ENCODE assay signal across 18 cellular contexts in the genomic region with DNA sequence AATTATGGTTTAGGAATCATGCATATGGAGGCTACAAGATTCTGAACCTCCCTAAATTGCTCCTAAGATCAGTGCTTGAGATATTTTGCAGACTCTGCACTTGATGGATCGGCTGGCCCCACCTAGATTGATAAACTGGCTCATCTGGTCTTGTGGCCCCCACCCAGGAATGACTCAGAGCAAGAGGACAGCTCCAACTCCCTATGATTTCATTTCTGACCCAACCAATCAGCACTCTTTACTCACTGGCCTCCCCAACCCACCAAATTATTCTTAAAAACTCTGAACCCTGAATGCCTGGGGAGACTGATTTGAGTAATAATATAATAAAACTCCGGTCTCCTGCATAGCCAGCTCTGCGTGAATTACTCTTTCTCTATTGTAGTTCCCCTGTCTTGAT.
DNase-seq lines count a peak whose midpoint lies in the region; ATAC-seq and TF ChIP-seq lines count a peak whose summit lies in the region.
"Had no signal": no experiment of that assay in that cellular context is flagged by ENCODE, and none has a peak within 500 bp of the region (broad histone marks: within the 10 kb centered on the region; RNA-seq: fewer than 3 reads in every experiment).

No MANE protein-coding gene starts in this region.

- in situ Hi-C loops in mammary epithelial cell (cut with MboI; ENCODE audit: low sequenced_read_pairs in 2 of 2), result no loop called here

- H3K27ac ChIP-seq in mammary epithelial cell (ENCODE audit: insufficient read depth, low read depth, low read length) (no peak overlapping the region), breast epithelium (no peak overlapping the region), epithelial cell of prostate (no peak overlapping the region), smooth muscle cell (ENCODE audit: low read depth) (peak overlapping the region; percentile 19)
- H3K27ac ChIP-seq: 22Rv1, BLaER1 had no signal

- H2AFZ ChIP-seq in mammary epithelial cell (ENCODE audit: low read depth, low read length) (no peak overlapping the region), smooth muscle cell (ENCODE audit: low read depth) (no peak overlapping the region)

- H3K27ac Mint-ChIP-seq in activated CD8-positive, alpha-beta T cell treated with anti-CD3 and anti-CD28 coated beads for 36 hours, result no peak overlapping the region
- H3K27ac Mint-ChIP-seq: CD4-positive, alpha-beta memory T cell; HFFc6; IgD-negative memory B cell had no signal

- POLR2A ChIA-PET in activated CD8-positive, alpha-beta T cell treated with anti-CD3 and anti-CD28 coated beads for 36 hours (lab: Charles Lee), result no interaction called here

- no peaks in the 10 kb centered on the region for H3K9me3 Mint-ChIP-seq in activated CD8-positive, alpha-beta T cell treated with anti-CD3 and anti-CD28 coated beads for 36 hours
- H3K9me3 Mint-ChIP-seq: HFFc6 had no signal

- BruUV-seq in mammary epithelial cell (replicated peaks; lab: Mats Ljungman, UMichigan), result no TSS peak

- DNase-seq in mammary epithelial cell (peak; percentile 4), breast epithelium (ENCODE audit: low spot score in 2 of 2) (no peak), epithelial cell of prostate (ENCODE audit: low read depth, low spot score) (peak; percentile 2), smooth muscle cell (lab: John Stamatoyannopoulos, UW; ENCODE audit: unreplicated experiment) (no peak), left lobe of liver (ENCODE audit: low spot score) (no peak), DMS153 treated with DMSO at 0.1 percent for 48 hours (lab: John Stamatoyannopoulos, UW; ENCODE audit: unreplicated experiment) (no peak)
- no peak for DNase-seq in activated CD8-positive, alpha-beta T cell treated with anti-CD3 and anti-CD28 coated beads for 36 hours
- DNase-seq: CD4-positive, alpha-beta memory T cell; DND-41; GOT3; H7; HFFc6 had no signal

- H3K79me2 ChIP-seq in mammary epithelial cell (ENCODE audit: insufficient read depth, low read length) (no peaks in the 10 kb centered on the region), smooth muscle cell (ENCODE audit: low read depth) (no peaks in the 10 kb centered on the region)

- no peak overlapping the region for H3K9ac ChIP-seq in mammary epithelial cell (ENCODE audit: insufficient read depth, low read length)
- no peak overlapping the region for H3K9ac ChIP-seq in smooth muscle cell (ENCODE audit: low read depth)
- H3K9ac ChIP-seq: BLaER1 had no signal

- CTCF ChIA-PET in mammary epithelial cell (lab: Charles Lee; ENCODE audit: low non-redundant PET), result no interaction called here
- CTCF ChIA-PET in activated CD8-positive, alpha-beta T cell treated with anti-CD3 and anti-CD28 coated beads for 36 hours (lab: Charles Lee), result no interaction called here

- no peak for ATAC-seq in left lobe of liver
- no peak for ATAC-seq in activated CD8-positive, alpha-beta T cell treated with anti-CD3 and anti-CD28 coated beads for 36 hours
- ATAC-seq: HCT116, HepG2 had no signal

- H3K36me3 ChIP-seq in mammary epithelial cell (ENCODE audit: insufficient read depth, low read length) (no peaks in the 10 kb centered on the region), breast epithelium (no peaks in the 10 kb centered on the region), smooth muscle cell (ENCODE audit: low read depth) (no peaks in the 10 kb centered on the region)
- H3K36me3 ChIP-seq: BLaER1 had no signal

- H3K4me3 ChIP-seq in mammary epithelial cell (replicated peaks in 1 of 3; ENCODE audit: insufficient read depth in 1 of 3, low read depth in 2 of 3, low read length in 3 of 3) (no peak overlapping the region), breast epithelium (no peak overlapping the region), smooth muscle cell (no peak overlapping the region)
- H3K4me3 ChIP-seq: BLaER1 had no signal

- H3K4me1 Mint-ChIP-seq in activated CD8-positive, alpha-beta T cell treated with anti-CD3 and anti-CD28 coated beads for 36 hours (ENCODE audit: low read depth), result no peaks in the 10 kb centered on the region
- H3K4me1 Mint-ChIP-seq: CD14-positive monocyte, IgD-negative memory B cell had no signal

- no peak for TF ChIP-seq CTCF in mammary epithelial cell (conservative IDR thresholded peaks at IDR 0.05 in 1 of 2, IDR thresholded peaks at IDR 0.05 in 1 of 2; ENCODE audit: extremely low read depth in 1 of 2, insufficient read depth in 1 of 2, low read depth in 1 of 2, low read length in 2 of 2)
- TF ChIP-seq CTCF in breast epithelium (IDR thresholded peaks at IDR 0.05), result no peak
- no peak for TF ChIP-seq CTCF in smooth muscle cell (IDR thresholded peaks at IDR 0.05; ENCODE audit: borderline replicate concordance, insufficient read depth, poor library complexity, severe bottlenecking)
- TF ChIP-seq CTCF in activated CD8-positive, alpha-beta T cell treated with anti-CD3 and anti-CD28 coated beads for 36 hours (IDR thresholded peaks at IDR 0.05), result no peak

- H3K27me3 Mint-ChIP-seq in activated CD8-positive, alpha-beta T cell treated with anti-CD3 and anti-CD28 coated beads for 36 hours, result no peaks in the 10 kb centered on the region
- H3K27me3 Mint-ChIP-seq: CD4-positive, alpha-beta memory T cell had no signal

- H3K4me2 ChIP-seq in mammary epithelial cell (ENCODE audit: insufficient read depth, low read depth, low read length) (no peak overlapping the region), smooth muscle cell (no peak overlapping the region)
- H3K4me2 ChIP-seq: BLaER1 had no signal

- H3K4me3 Mint-ChIP-seq in activated CD8-positive, alpha-beta T cell treated with anti-CD3 and anti-CD28 coated beads for 36 hours, result no peak overlapping the region
- H3K4me3 Mint-ChIP-seq: CD14-positive monocyte; CD4-positive, alpha-beta memory T cell; HFFc6; IgD-negative memory B cell had no signal

- no peaks in the 10 kb centered on the region for H3K4me1 ChIP-seq in mammary epithelial cell (ENCODE audit: insufficient read depth, low read length)
- H3K4me1 ChIP-seq in breast epithelium, result no peaks in the 10 kb centered on the region
- H3K4me1 ChIP-seq in smooth muscle cell (ENCODE audit: low read depth), result no peaks in the 10 kb centered on the region
- H3K4me1 ChIP-seq: BLaER1 had no signal

- dilution Hi-C loops in mammary epithelial cell (cut with HindIII; ENCODE audit: low sequenced_read_pairs), result no loop called here

- WGBS in mammary epithelial cell (ENCODE audit: low coverage, missing lambda C conversion rate), result 72% methylated on average over 3 of the region's 3 CpGs
- 83% methylated on average over 3 of the region's 3 CpGs for WGBS in smooth muscle cell (ENCODE audit: low lambda C conversion rate)

- H3K9me3 ChIP-seq in mammary epithelial cell (replicated peaks; ENCODE audit: insufficient read depth, low read length), result no peaks in the 10 kb centered on the region
- no peaks in the 10 kb centered on the region for H3K9me3 ChIP-seq in breast epithelium
- no peaks in the 10 kb centered on the region for H3K9me3 ChIP-seq in smooth muscle cell (replicated peaks; ENCODE audit: low read depth)
- H3K9me3 ChIP-seq: BLaER1 had no signal

- H3K36me3 Mint-ChIP-seq in activated CD8-positive, alpha-beta T cell treated with anti-CD3 and anti-CD28 coated beads for 36 hours (ENCODE audit: low read depth), result no peaks in the 10 kb centered on the region
- H3K36me3 Mint-ChIP-seq: CD14-positive monocyte had no signal

- H3K27me3 ChIP-seq in mammary epithelial cell (ENCODE audit: insufficient read depth, low read length) (no peaks in the 10 kb centered on the region), breast epithelium (no peaks in the 10 kb centered on the region), smooth muscle cell (ENCODE audit: low read depth) (no peaks in the 10 kb centered on the region)
- H3K27me3 ChIP-seq: BLaER1 had no signal

- H3F3A ChIP-seq in smooth muscle cell (ENCODE audit: low read depth), result no peaks in the 10 kb centered on the region

- intact Hi-C loops in mammary epithelial cell (cut with micrococcal nuclease) (no loop called here), breast epithelium (cut with DNase I; ENCODE audit: low total_unique reads) (no loop called here)
- intact Hi-C loops in activated CD8-positive, alpha-beta T cell treated with anti-CD3 and anti-CD28 coated beads for 36 hours (cut with micrococcal nuclease), result no loop called here

- no peak for TF ChIP-seq POLR2A in breast epithelium (IDR thresholded peaks at IDR 0.05)

- H4K20me1 ChIP-seq in mammary epithelial cell (ENCODE audit: insufficient read depth, low read length), result no peaks in the 10 kb centered on the region
- H4K20me1 ChIP-seq in smooth muscle cell (ENCODE audit: low read depth), result no peaks in the 10 kb centered on the region
- H4K20me1 ChIP-seq: BLaER1 had no signal

Comparison
In these comparisons a context has a peak if more than half of its experiments do, and no peak if none do; other contexts are left out.
1. DNase-seq: peak in mammary epithelial cell (single experiment) and epithelial cell of prostate (single experiment); none in breast epithelium (0 of 2), smooth muscle cell (single experiment), left lobe of liver (single experiment), activated CD8-positive, alpha-beta T cell treated with anti-CD3 and anti-CD28 coated beads for 36 hours (single experiment) and DMS153 treated with DMSO at 0.1 percent for 48 hours (single experiment).